ENCODE assay signal across 20 cellular contexts in the genomic region with DNA sequence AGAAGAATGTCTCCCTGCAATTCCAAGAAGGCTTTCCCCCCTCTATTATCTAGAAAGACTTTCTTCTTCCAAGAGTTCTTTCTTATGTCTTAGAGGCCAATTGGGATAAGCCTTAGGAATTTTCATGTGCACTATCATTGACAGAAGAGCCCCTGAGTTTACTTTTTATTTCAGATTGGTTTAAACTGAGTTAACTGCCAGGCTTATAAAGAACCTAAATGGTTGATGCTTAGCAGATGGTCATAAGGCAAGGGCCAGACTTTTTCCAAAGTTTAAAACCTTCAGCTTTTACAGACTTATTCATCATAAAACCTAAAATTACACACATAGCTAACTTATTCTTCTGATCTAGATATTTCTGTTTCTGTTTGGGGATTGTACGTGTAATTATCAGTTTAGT. TPM values are rescaled to one million over a fixed set of nuclear protein-coding genes. Genes with fewer than 3 reads are reported as not detected.
A peak's percentile ranks its signal among the peaks of the same experiment; 100 is the strongest.
DNase-seq lines count a peak whose midpoint lies in the region; ATAC-seq and TF ChIP-seq lines count a peak whose summit lies in the region.
"Had no signal": no experiment of that assay in that cellular context is flagged by ENCODE, and none has a peak within 500 bp of the region (broad histone marks: within the 10 kb centered on the region; RNA-seq: fewer than 3 reads in every experiment).

No MANE protein-coding gene starts in this region.

- no peak overlapping the region for H3K4me3 Mint-ChIP-seq in mesothelial cell of epicardium
- H3K4me3 Mint-ChIP-seq in activated CD4-positive, alpha-beta memory T cell treated with anti-CD3 and anti-CD28 coated beads, Interleukin-2, amount 10 ng/mL, durations not matched to agents 7 days and 5 days: no peak overlapping the region
- H3K4me3 Mint-ChIP-seq: B cell; CD14-positive monocyte; CD4-positive, alpha-beta T cell; CD8-positive, alpha-beta memory T cell; GM23338 had no signal

- H3K27me3 ChIP-seq in right atrium auricular region (no peaks in the 10 kb centered on the region), HL-60 (ENCODE audit: insufficient read depth, poor library complexity, severe bottlenecking) (no peaks in the 10 kb centered on the region)
- H3K27me3 ChIP-seq: BLaER1 had no signal

- no peak overlapping the region for H3K4me3 ChIP-seq in right atrium auricular region
- H3K4me3 ChIP-seq in HL-60 (replicated peaks; ENCODE audit: insufficient read depth, low read length): no peak overlapping the region
- H3K4me3 ChIP-seq: BLaER1, GM12878, GM23338 had no signal

- CTCF ChIA-PET in activated CD4-positive, alpha-beta memory T cell treated with anti-CD3 and anti-CD28 coated beads, Interleukin-2, amount 10 ng/mL, durations not matched to agents 7 days and 5 days (lab: Charles Lee): no interaction called here

- H3K9me3 ChIP-seq in right atrium auricular region: no peaks in the 10 kb centered on the region
- H3K9me3 ChIP-seq: BLaER1 had no signal

- intact Hi-C loops in left ventricle myocardium superior (cut with micrococcal nuclease): no loop called here

- POLR2A ChIA-PET in activated CD4-positive, alpha-beta memory T cell treated with anti-CD3 and anti-CD28 coated beads, Interleukin-2, amount 10 ng/mL, durations not matched to agents 7 days and 5 days (lab: Charles Lee): no interaction called here

- no peak for DNase-seq in left ventricle myocardium superior
- DNase-seq in right atrium auricular region (ENCODE audit: low spot score): no peak
- no peak for DNase-seq in HL-60 (ENCODE audit: low read depth in 1 of 2, low spot score in 1 of 2)
- no peak for DNase-seq in mesothelial cell of epicardium (ENCODE audit: low spot score in 2 of 2, unreplicated experiment in 2 of 2)
- DNase-seq in NCI-H446 treated with DMSO at 0.1 percent for 48 hours (lab: John Stamatoyannopoulos, UW): no peak
- no peak for DNase-seq in activated CD4-positive, alpha-beta memory T cell treated with anti-CD3 and anti-CD28 coated beads, Interleukin-2, amount 10 ng/mL, durations not matched to agents 7 days and 5 days
- DNase-seq: CD4-positive, alpha-beta T cell; CD8-positive, alpha-beta memory T cell; DMS 273 treated with DMSO at 0.1 percent for 48 hours; DMS79; EL; GDM1; HCEC 1CT had no signal

- peaks cover 10% of the 10 kb centered on the region for H3K36me3 ChIP-seq in right atrium auricular region
- H3K36me3 ChIP-seq: BLaER1 had no signal

- peaks cover 8% of the 10 kb centered on the region for H3K4me1 Mint-ChIP-seq in mesothelial cell of epicardium
- H3K4me1 Mint-ChIP-seq in activated CD4-positive, alpha-beta memory T cell treated with anti-CD3 and anti-CD28 coated beads, Interleukin-2, amount 10 ng/mL, durations not matched to agents 7 days and 5 days: no peaks in the 10 kb centered on the region
- H3K4me1 Mint-ChIP-seq: CD8-positive, alpha-beta memory T cell had no signal

- no peaks in the 10 kb centered on the region for H3K9me3 Mint-ChIP-seq in mesothelial cell of epicardium
- H3K9me3 Mint-ChIP-seq in activated CD4-positive, alpha-beta memory T cell treated with anti-CD3 and anti-CD28 coated beads, Interleukin-2, amount 10 ng/mL, durations not matched to agents 7 days and 5 days: no peaks in the 10 kb centered on the region
- H3K9me3 Mint-ChIP-seq: CD14-positive monocyte; CD4-positive, alpha-beta T cell; CD8-positive, alpha-beta memory T cell; GM23338 had no signal

- ATAC-seq in left ventricle myocardium superior (peak; percentile 19), GM21528 (IDR thresholded peaks at IDR 0.05; ENCODE audit: low FRiP score, unreplicated experiment) (no peak)
- ATAC-seq: GM12878, GM23338 had no signal

- no peak overlapping the region for H3K27ac ChIP-seq in right atrium auricular region
- H3K27ac ChIP-seq in HL-60 (replicated peaks): peak overlapping the region; percentile 21; the same call in 1 of the 2 replicates
- H3K27ac ChIP-seq: BLaER1 had no signal

- no peaks in the 10 kb centered on the region for H3K27me3 Mint-ChIP-seq in mesothelial cell of epicardium (ENCODE audit: low read depth)
- peaks cover 5% of the 10 kb centered on the region for H3K27me3 Mint-ChIP-seq in activated CD4-positive, alpha-beta memory T cell treated with anti-CD3 and anti-CD28 coated beads, Interleukin-2, amount 10 ng/mL, durations not matched to agents 7 days and 5 days
- H3K27me3 Mint-ChIP-seq: B cell; CD4-positive, alpha-beta T cell; CD8-positive, alpha-beta memory T cell had no signal

- no peaks in the 10 kb centered on the region for H3K4me1 ChIP-seq in right atrium auricular region

- peaks cover 14% of the 10 kb centered on the region for H3K36me3 Mint-ChIP-seq in mesothelial cell of epicardium
- no peaks in the 10 kb centered on the region for H3K36me3 Mint-ChIP-seq in activated CD4-positive, alpha-beta memory T cell treated with anti-CD3 and anti-CD28 coated beads, Interleukin-2, amount 10 ng/mL, durations not matched to agents 7 days and 5 days (ENCODE audit: low read depth)
- H3K36me3 Mint-ChIP-seq: CD8-positive, alpha-beta memory T cell had no signal

- TF ChIP-seq CTCF in right atrium auricular region (IDR thresholded peaks at IDR 0.05) (no peak), HL-60 (IDR thresholded peaks at IDR 0.05; ENCODE audit: insufficient read depth, low read length) (no peak), mesothelial cell of epicardium (IDR thresholded peaks at IDR 0.05; ENCODE audit: unreplicated experiment) (no peak)

- peak overlapping the region; percentile 79 for H3K27ac Mint-ChIP-seq in mesothelial cell of epicardium
- H3K27ac Mint-ChIP-seq in activated CD4-positive, alpha-beta memory T cell treated with anti-CD3 and anti-CD28 coated beads, Interleukin-2, amount 10 ng/mL, durations not matched to agents 7 days and 5 days: no peak overlapping the region
- H3K27ac Mint-ChIP-seq: B cell; CD4-positive, alpha-beta T cell; CD8-positive, alpha-beta memory T cell; GM23338 had no signal

RNA-seq across cellular contexts. Expression of gene CAPNS2, which starts 9.1 kb away (rescaled TPM):
- total RNA-seq in left ventricle myocardium superior (not detected), right atrium auricular region (under 1 TPM in 1 of 2 donors, not detected in 1; 0.35 TPM), mesothelial cell of epicardium (2.2 to 2.8 TPM (median 2.5 TPM) in 3 replicates)
- total RNA-seq in activated CD4-positive, alpha-beta memory T cell treated with anti-CD3 and anti-CD28 coated beads, Interleukin-2, amount 10 ng/mL, durations not matched to agents 7 days and 5 days: not detected
- total RNA-seq: A172; B cell; CD4-positive, alpha-beta T cell; CD8-positive, alpha-beta memory T cell; GM12878 had no signal
